Comparison of ENCODE assay signal across 1 cellular context in genomic region chr12:22101749-22102243, GRCh38.
TF ChIP-seq lines count a peak whose summit lies in the region.

No MANE protein-coding gene starts in this region.

TF ChIP-seq in H1, 55 proteins besides CTCF, POLR2A, EP300 and RAD21 (continued from another document):
- TF ChIP-seq CHD7 (IDR thresholded peaks at IDR 0.05; ENCODE audit: insufficient replicate concordance, low read length) (no peak), RBBP5 (IDR thresholded peaks at IDR 0.05; ENCODE audit: borderline replicate concordance, low read depth, low read length) (no peak), BACH1 (IDR thresholded peaks at IDR 0.05; ENCODE audit: low read length) (no peak), GTF2F1 (IDR thresholded peaks at IDR 0.05; ENCODE audit: borderline replicate concordance, low read depth, low read length) (no peak), KDM5A (IDR thresholded peaks at IDR 0.05; ENCODE audit: low read length) (no peak)
- TF ChIP-seq, protein P1, sequence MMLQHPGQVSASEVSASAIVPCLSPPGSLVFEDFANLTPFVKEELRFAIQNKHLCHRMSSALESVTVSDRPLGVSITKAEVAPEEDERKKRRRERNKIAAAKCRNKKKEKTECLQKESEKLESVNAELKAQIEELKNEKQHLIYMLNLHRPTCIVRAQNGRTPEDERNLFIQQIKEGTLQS (IDR thresholded peaks at IDR 0.05; ENCODE audit: insufficient read depth, low read depth, low read length), result no peak
TF ChIP-seq in H1: peak in this region for 0.
